ENCODE assay signal across 1 cellular context in the genomic region with DNA sequence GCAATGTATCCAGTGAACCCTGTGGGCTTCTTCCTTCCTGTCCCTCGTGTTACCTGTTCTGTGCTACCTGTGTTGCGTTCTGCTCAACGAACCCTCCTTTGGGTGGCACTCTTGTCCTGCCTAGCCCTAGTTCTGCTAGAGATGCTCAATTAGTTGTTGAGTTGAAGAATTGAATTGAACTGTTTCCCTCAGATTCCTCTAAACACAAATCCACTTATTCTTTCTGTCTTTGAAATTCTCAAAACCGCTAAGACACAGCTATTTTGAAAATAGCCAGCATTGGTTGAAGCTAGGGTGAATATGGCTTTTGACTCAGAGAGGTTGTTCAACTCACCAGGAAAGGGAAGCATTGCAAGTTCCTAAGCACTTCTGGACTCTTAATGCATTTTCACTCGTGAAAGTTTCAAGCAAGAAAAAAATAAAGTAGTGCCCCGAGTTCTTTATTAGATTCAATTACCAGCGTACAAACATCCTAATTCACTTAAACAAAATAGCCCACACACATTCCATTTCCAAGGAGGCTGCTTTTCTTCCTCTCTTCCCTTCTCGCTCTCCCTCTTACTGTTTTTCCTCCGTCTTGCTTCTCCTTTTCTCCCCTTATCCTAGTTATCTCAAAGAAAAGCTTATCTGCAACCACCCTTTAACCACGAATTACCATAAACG.
TF ChIP-seq lines count a peak whose summit lies in the region.

No MANE protein-coding gene starts in this region.

TF ChIP-seq in HEK293T, 16 proteins besides CTCF, POLR2A, EP300 and RAD21 (continued from another document):
- TF ChIP-seq, protein P1, sequence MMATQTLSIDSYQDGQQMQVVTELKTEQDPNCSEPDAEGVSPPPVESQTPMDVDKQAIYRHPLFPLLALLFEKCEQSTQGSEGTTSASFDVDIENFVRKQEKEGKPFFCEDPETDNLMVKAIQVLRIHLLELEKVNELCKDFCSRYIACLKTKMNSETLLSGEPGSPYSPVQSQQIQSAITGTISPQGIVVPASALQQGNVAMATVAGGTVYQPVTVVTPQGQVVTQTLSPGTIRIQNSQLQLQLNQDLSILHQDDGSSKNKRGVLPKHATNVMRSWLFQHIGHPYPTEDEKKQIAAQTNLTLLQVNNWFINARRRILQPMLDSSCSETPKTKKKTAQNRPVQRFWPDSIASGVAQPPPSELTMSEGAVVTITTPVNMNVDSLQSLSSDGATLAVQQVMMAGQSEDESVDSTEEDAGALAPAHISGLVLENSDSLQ (IDR thresholded peaks at IDR 0.05) = no peak
- TF ChIP-seq HDGF (IDR thresholded peaks at IDR 0.05; ENCODE audit: borderline replicate concordance) (no peak), LEF1 (IDR thresholded peaks at IDR 0.05; ENCODE audit: borderline replicate concordance) (no peak), SP1 (IDR thresholded peaks at IDR 0.05) (no peak)
